Comparison of ENCODE assay signal across 8 cellular contexts in genomic region chr16:81221731-81222130, GRCh38. TPM values are rescaled to one million over a fixed set of nuclear protein-coding genes. Genes with fewer than 3 reads are reported as not detected.
"Had no signal": no experiment of that assay in that cellular context is flagged by ENCODE, and none has a peak within 500 bp of the region (broad histone marks: within the 10 kb centered on the region; RNA-seq: fewer than 3 reads in every experiment).

No MANE protein-coding gene starts in this region.

- DNase-seq: GM23248, GOT3, H7, H9, HCEC 1CT, HFFc6 had no signal

- H3K4me3 Mint-ChIP-seq: H9, HFFc6 had no signal

- H3K27ac Mint-ChIP-seq: HFFc6 had no signal

- H3K4me3 ChIP-seq: GM23248, HAP-1 had no signal

- H3K27ac ChIP-seq: GM23248 had no signal

- H2AFZ ChIP-seq: GM23248 had no signal

- H3K9me3 Mint-ChIP-seq: H9, HFFc6 had no signal

- H3K36me3 ChIP-seq: HAP-1 had no signal

RNA-seq across cellular contexts. Expression of gene BCO1, which starts 16.8 kb away (rescaled TPM):
- total RNA-seq: GM23248, H1, H9, HFFc6 had no signal
- polyA plus RNA-seq: GM23248 had no signal
